11 cellular contexts compared by ENCODE assay signal in genomic region chr15:36844453-36845094, GRCh38.
DNase-seq lines count a peak whose midpoint lies in the region; ATAC-seq, FAIRE-seq and TF ChIP-seq lines count a peak whose summit lies in the region.
"Had no signal": no experiment of that assay in that cellular context is flagged by ENCODE, and none has a peak within 500 bp of the region (broad histone marks: within the 10 kb centered on the region; RNA-seq: fewer than 3 reads in every experiment).

No MANE protein-coding gene starts in this region.

- H3K4me3 ChIP-seq in A549 (no peak overlapping the region), GM23248 (peak overlapping the region; percentile 19; the same call in 1 of the 2 replicates), fibroblast of pulmonary artery (replicated peaks; ENCODE audit: low read depth, low read length) (no peak overlapping the region)

- H3K79me2 ChIP-seq in GM23248 (ENCODE audit: insufficient read depth), result no peaks in the 10 kb centered on the region

- peak overlapping the region; percentile 73 for H2AFZ ChIP-seq in GM23248

- peak in 1 of 2 experiments; percentile 5 for DNase-seq in A549 (ENCODE audit: low read depth in 1 of 2, low spot score in 1 of 2)
- peak; percentile 28 for DNase-seq in GM23248
- DNase-seq in NCI-H446 treated with DMSO at 0.1 percent for 48 hours (lab: John Stamatoyannopoulos, UW), result peak; percentile 49
- peak; percentile 17 for DNase-seq in fibroblast of pulmonary artery (ENCODE audit: low read depth)
- DNase-seq in hepatic stellate cell (ENCODE audit: low spot score), result no peak
- no peak for DNase-seq in putamen (ENCODE audit: low spot score)
- DNase-seq: activated CD4-positive, alpha-beta T cell treated with anti-CD3 and anti-CD28 coated beads, Interleukin-2, amount 10 ng/mL, durations not matched to agents 24 days and 14 days; activated naive CD4-positive, alpha-beta T cell; NCI-H524 treated with DMSO at 0.1 percent for 48 hours had no signal

- H3K9ac ChIP-seq in GM23248, result 0 out of 2 replicates have a peak overlapping the region, but pooled peaks have one; percentile 8

- H3K9me3 ChIP-seq in A549 (no peaks in the 10 kb centered on the region), GM23248 (ENCODE audit: low read depth) (no peaks in the 10 kb centered on the region)

- no peak for TF ChIP-seq EP300 in A549 (IDR thresholded peaks at IDR 0.05)

- WGBS in A549 (ENCODE audit: missing lambda C conversion rate), result 3% methylated on average over 4 of the region's 4 CpGs
- 9 to 11% methylated on average over 4 of the region's 4 CpGs for WGBS in GM23248 (ENCODE audit: low coverage in 1 of 2, low lambda C conversion rate in 2 of 2, missing lambda C conversion rate in 2 of 2), 2 experiments

- POLR2A ChIA-PET in A549 (lab: Yijun Ruan, JAX), result no interaction called here

- H3K27me3 ChIP-seq in GM23248 (replicated peaks; ENCODE audit: insufficient read depth), result no peaks in the 10 kb centered on the region

- ATAC-seq in A549 (no peak), GM21737 (IDR thresholded peaks at IDR 0.05; ENCODE audit: unreplicated experiment) (no peak), GM19463 (IDR thresholded peaks at IDR 0.05; ENCODE audit: unreplicated experiment) (no peak)

- H3K4me2 ChIP-seq in A549 (peak overlapping the region; percentile 49), GM23248 (ENCODE audit: unreplicated experiment) (peak overlapping the region; percentile 71)

- no peaks in the 10 kb centered on the region for H3K36me3 ChIP-seq in GM23248 (ENCODE audit: low read depth)

- in situ Hi-C loops in GM23248 (cut with MboI), result no loop called here

- H3K4me1 ChIP-seq in A549 (peaks cover 8% of the 10 kb centered on the region; the same call in 2 of the 3 replicates), GM23248 (ENCODE audit: insufficient read depth) (peaks cover 15% of the 10 kb centered on the region)

- H3F3A ChIP-seq in GM23248 (ENCODE audit: insufficient read depth), result peaks cover 5% of the 10 kb centered on the region; the same call in 1 of the 2 replicates

- no peak for TF ChIP-seq CTCF in A549 (IDR thresholded peaks at IDR 0.05)
- no peak for TF ChIP-seq CTCF in fibroblast of pulmonary artery (IDR thresholded peaks at IDR 0.05; ENCODE audit: low read length, missing control alignments)

- H3K9me2 ChIP-seq in GM23248 (ENCODE audit: insufficient read depth), result no peaks in the 10 kb centered on the region

- FAIRE-seq in A549 (lab: Jason Lieb, UNC), result no peak

- TF ChIP-seq POLR2A in A549 (IDR thresholded peaks at IDR 0.05; ENCODE audit: low read length), result no peak

- CTCF ChIA-PET in A549 (lab: Yijun Ruan, JAX), result no interaction called here

- H3K27ac ChIP-seq in A549 (no peak overlapping the region), GM23248 (no peak overlapping the region)

- no peaks in the 10 kb centered on the region for H4K20me1 ChIP-seq in GM23248 (ENCODE audit: insufficient read depth)

- TF ChIP-seq RAD21 in A549 (conservative IDR thresholded peaks at IDR 0.05 in 1 of 2, IDR thresholded peaks at IDR 0.05 in 1 of 2), result 0 out of 5 replicates have a peak, but pooled peaks of 1 of the 2 experiments have one; percentile 5

TF ChIP-seq in A549, 52 proteins besides CTCF, POLR2A, EP300 and RAD21:
- TF ChIP-seq GATA3 (IDR thresholded peaks at IDR 0.05; ENCODE audit: borderline replicate concordance), result no peak
- TF ChIP-seq NPAS2 (CRISPR knock-in tag; IDR thresholded peaks at IDR 0.05; ENCODE audit: borderline replicate concordance), result no peak
- no peak for TF ChIP-seq TFCP2L1 (CRISPR knock-in tag; IDR thresholded peaks at IDR 0.05)
- TF ChIP-seq BCL3 (IDR thresholded peaks at IDR 0.05), result no peak
- TF ChIP-seq MAFK (IDR thresholded peaks at IDR 0.05; ENCODE audit: partially characterized antibody), result no peak
- no peak for TF ChIP-seq PHF8 (IDR thresholded peaks at IDR 0.05; ENCODE audit: borderline replicate concordance, low read depth)
- no peak for TF ChIP-seq KDM5A (IDR thresholded peaks at IDR 0.05)
- no peak for TF ChIP-seq RNF2 (IDR thresholded peaks at IDR 0.05; ENCODE audit: borderline replicate concordance, low read depth)
- no peak for TF ChIP-seq PBX3 (IDR thresholded peaks at IDR 0.05)

Comparison
In these comparisons a context has a peak if more than half of its experiments do, and no peak if none do; other contexts are left out.
1. DNase-seq: peak in GM23248 (single experiment), NCI-H446 treated with DMSO at 0.1 percent for 48 hours (single experiment) and fibroblast of pulmonary artery (single experiment); none in hepatic stellate cell (single experiment) and putamen (single experiment).